In genomic region chr2:160321025-160321424, GRCh38 we compare ENCODE assay signal across 16 cellular contexts.
DNase-seq lines count a peak whose midpoint lies in the region; ATAC-seq and TF ChIP-seq lines count a peak whose summit lies in the region.
"Had no signal": no experiment of that assay in that cellular context is flagged by ENCODE, and none has a peak within 500 bp of the region (broad histone marks: within the 10 kb centered on the region; RNA-seq: fewer than 3 reads in every experiment).

No MANE protein-coding gene starts in this region.

- peak overlapping the region; percentile 29 to 81 for H3K27ac Mint-ChIP-seq in activated naive CD4-positive, alpha-beta T cell treated with anti-CD3 and anti-CD28 coated beads, Interleukin-2, amount 50 U/mL, for 72 hours
- H3K27ac Mint-ChIP-seq in activated naive CD4-positive, alpha-beta T cell treated with anti-CD3 and anti-CD28 coated beads for 36 hours, result no peak overlapping the region

- no peak for TF ChIP-seq CTCF in stomach (IDR thresholded peaks at IDR 0.05)

- no peak overlapping the region for H3K4me3 Mint-ChIP-seq in activated naive CD4-positive, alpha-beta T cell treated with anti-CD3 and anti-CD28 coated beads for 36 hours
- H3K4me3 Mint-ChIP-seq: CD8-positive, alpha-beta memory T cell had no signal

- peaks cover 7 to 22% of the 10 kb centered on the region in 2 donors for H3K36me3 Mint-ChIP-seq in activated naive CD4-positive, alpha-beta T cell treated with anti-CD3 and anti-CD28 coated beads, Interleukin-2, amount 50 U/mL, for 72 hours
- peaks cover 6% of the 10 kb centered on the region for H3K36me3 Mint-ChIP-seq in activated naive CD4-positive, alpha-beta T cell treated with anti-CD3 and anti-CD28 coated beads for 36 hours (ENCODE audit: low read depth)

- peaks cover 0 to 9% of the 10 kb centered on the region in 2 donors for H3K9me3 Mint-ChIP-seq in activated naive CD4-positive, alpha-beta T cell treated with anti-CD3 and anti-CD28 coated beads, Interleukin-2, amount 50 U/mL, for 72 hours
- no peaks in the 10 kb centered on the region for H3K9me3 Mint-ChIP-seq in activated naive CD4-positive, alpha-beta T cell treated with anti-CD3 and anti-CD28 coated beads for 36 hours
- H3K9me3 Mint-ChIP-seq: CD8-positive, alpha-beta memory T cell had no signal

- H3K27me3 Mint-ChIP-seq in activated naive CD4-positive, alpha-beta T cell treated with anti-CD3 and anti-CD28 coated beads for 36 hours (ENCODE audit: low read depth), result no peaks in the 10 kb centered on the region
- H3K27me3 Mint-ChIP-seq: CD8-positive, alpha-beta memory T cell had no signal

- no peak for DNase-seq in activated naive CD4-positive, alpha-beta T cell treated with anti-CD3 and anti-CD28 coated beads, Interleukin-2, amount 50 U/mL, for 72 hours (ENCODE audit: low spot score in 2 of 2)
- no peak for DNase-seq in activated naive CD4-positive, alpha-beta T cell treated with anti-CD3 and anti-CD28 coated beads for 36 hours
- peak; percentile 17 for DNase-seq in SW480 (ENCODE audit: low spot score)
- no peak for DNase-seq in left ventricle myocardium superior
- DNase-seq in stomach, result peak; percentile 54
- no peak for DNase-seq in stimulated activated CD4-positive, alpha-beta T cell treated with anti-CD3 and anti-CD28 coated beads, Interleukin-2, amount 100 ng/mL, for 24 hours
- DNase-seq: activated T-cell treated with anti-CD3 and anti-CD28 coated beads, Interleukin-2, amount 50 U/mL, for 48 hours; adrenal gland; CD8-positive, alpha-beta memory T cell; left cardiac atrium had no signal

- TF ChIP-seq POLR2A in stomach (IDR thresholded peaks at IDR 0.05), result no peak

- no peak for TF ChIP-seq EP300 in stomach (IDR thresholded peaks at IDR 0.05)

- H3K4me3 ChIP-seq in stomach, result no peak overlapping the region
- H3K4me3 ChIP-seq: adrenal gland, esophagus muscularis mucosa, prostate gland, SJSA1, suprapubic skin had no signal

- no peaks in the 10 kb centered on the region for H3K27me3 ChIP-seq in stomach
- H3K27me3 ChIP-seq: adrenal gland, esophagus muscularis mucosa, SJSA1, suprapubic skin had no signal

- WGBS in stomach, 5 donors, result 32 to 56% (median 49%) methylated on average over 2 of the region's 2 CpGs

- H3K4me1 ChIP-seq in stomach, result peaks cover 6 to 81% (median 53%) of the 10 kb centered on the region in 4 donors
- H3K4me1 ChIP-seq: prostate gland had no signal

- peaks cover 74% of the 10 kb centered on the region for H3K4me1 Mint-ChIP-seq in activated naive CD4-positive, alpha-beta T cell treated with anti-CD3 and anti-CD28 coated beads for 36 hours (ENCODE audit: low read depth)

- CTCF ChIA-PET in activated naive CD4-positive, alpha-beta T cell treated with anti-CD3 and anti-CD28 coated beads for 36 hours (lab: Charles Lee), result interaction anchor here (1.3 to 3.0 kb wide), 4 partner anchors 8 to 68 kb away, joined by 3 to 16 read pairs (median 4); no protein-coding TSS in a partner anchor

- peak overlapping the region in 1 of 5 donors; percentile 34 for H3K27ac ChIP-seq in stomach
- H3K27ac ChIP-seq: adrenal gland, esophagus muscularis mucosa, prostate gland, SJSA1, suprapubic skin had no signal

- no peaks in the 10 kb centered on the region for H3K36me3 ChIP-seq in stomach
- H3K36me3 ChIP-seq: adrenal gland, esophagus muscularis mucosa, prostate gland, suprapubic skin had no signal

- no peaks in the 10 kb centered on the region for H3K9me3 ChIP-seq in stomach
- H3K9me3 ChIP-seq: adrenal gland, esophagus muscularis mucosa, prostate gland, SJSA1, suprapubic skin had no signal

- no peak for ATAC-seq in activated naive CD4-positive, alpha-beta T cell treated with anti-CD3 and anti-CD28 coated beads, Interleukin-2, amount 50 U/mL, for 72 hours
- ATAC-seq in left ventricle myocardium superior (peak; percentile 37), GM21619 (IDR thresholded peaks at IDR 0.05; ENCODE audit: unreplicated experiment) (no peak), HG02884 (IDR thresholded peaks at IDR 0.05; ENCODE audit: unreplicated experiment) (no peak)

- intact Hi-C loops in activated naive CD4-positive, alpha-beta T cell treated with anti-CD3 and anti-CD28 coated beads for 36 hours (cut with micrococcal nuclease), result no loop called here
- intact Hi-C loops in left ventricle myocardium superior (cut with micrococcal nuclease), result loop anchor here (10.0 kb wide), 1 partner anchor 584 kb away; no protein-coding TSS in a partner anchor
- intact Hi-C loops in stomach (cut with DNase I; ENCODE audit: low total_unique reads), result no loop called here

Comparison
In these comparisons a context has a peak if more than half of its experiments do, and no peak if none do; other contexts are left out.
1. DNase-seq: peak in SW480 (single experiment) and stomach (single experiment); none in activated naive CD4-positive, alpha-beta T cell treated with anti-CD3 and anti-CD28 coated beads, Interleukin-2, amount 50 U/mL, for 72 hours (0 of 2), activated naive CD4-positive, alpha-beta T cell treated with anti-CD3 and anti-CD28 coated beads for 36 hours (single experiment), left ventricle myocardium superior (single experiment) and stimulated activated CD4-positive, alpha-beta T cell treated with anti-CD3 and anti-CD28 coated beads, Interleukin-2, amount 100 ng/mL, for 24 hours (0 of 2).